1 cellular context compared by ENCODE assay signal in the genomic region with DNA sequence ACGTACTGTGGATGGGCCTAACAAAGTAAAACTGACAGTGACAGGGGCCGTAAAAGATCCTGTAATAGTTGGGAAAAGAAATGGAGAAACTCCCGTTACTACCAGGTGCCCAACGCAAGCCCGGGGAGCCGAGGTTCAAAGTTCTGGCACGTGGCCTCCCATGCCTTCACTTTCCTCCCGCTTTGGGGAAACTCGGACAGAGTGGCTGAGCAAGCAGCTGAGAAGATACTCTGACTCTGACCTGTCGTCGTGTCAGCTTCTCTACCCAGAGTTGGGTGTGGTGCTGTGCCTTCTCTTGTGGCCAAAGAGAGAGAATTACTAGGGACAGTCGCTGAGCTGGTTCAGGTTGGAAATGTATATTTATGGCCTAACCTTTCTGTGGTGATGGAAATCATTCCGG.
TF ChIP-seq lines count a peak whose summit lies in the region.

No MANE protein-coding gene starts in this region.

TF ChIP-seq in GM23338, 12 proteins besides CTCF, POLR2A, EP300 and RAD21:
- TF ChIP-seq, protein P1, sequence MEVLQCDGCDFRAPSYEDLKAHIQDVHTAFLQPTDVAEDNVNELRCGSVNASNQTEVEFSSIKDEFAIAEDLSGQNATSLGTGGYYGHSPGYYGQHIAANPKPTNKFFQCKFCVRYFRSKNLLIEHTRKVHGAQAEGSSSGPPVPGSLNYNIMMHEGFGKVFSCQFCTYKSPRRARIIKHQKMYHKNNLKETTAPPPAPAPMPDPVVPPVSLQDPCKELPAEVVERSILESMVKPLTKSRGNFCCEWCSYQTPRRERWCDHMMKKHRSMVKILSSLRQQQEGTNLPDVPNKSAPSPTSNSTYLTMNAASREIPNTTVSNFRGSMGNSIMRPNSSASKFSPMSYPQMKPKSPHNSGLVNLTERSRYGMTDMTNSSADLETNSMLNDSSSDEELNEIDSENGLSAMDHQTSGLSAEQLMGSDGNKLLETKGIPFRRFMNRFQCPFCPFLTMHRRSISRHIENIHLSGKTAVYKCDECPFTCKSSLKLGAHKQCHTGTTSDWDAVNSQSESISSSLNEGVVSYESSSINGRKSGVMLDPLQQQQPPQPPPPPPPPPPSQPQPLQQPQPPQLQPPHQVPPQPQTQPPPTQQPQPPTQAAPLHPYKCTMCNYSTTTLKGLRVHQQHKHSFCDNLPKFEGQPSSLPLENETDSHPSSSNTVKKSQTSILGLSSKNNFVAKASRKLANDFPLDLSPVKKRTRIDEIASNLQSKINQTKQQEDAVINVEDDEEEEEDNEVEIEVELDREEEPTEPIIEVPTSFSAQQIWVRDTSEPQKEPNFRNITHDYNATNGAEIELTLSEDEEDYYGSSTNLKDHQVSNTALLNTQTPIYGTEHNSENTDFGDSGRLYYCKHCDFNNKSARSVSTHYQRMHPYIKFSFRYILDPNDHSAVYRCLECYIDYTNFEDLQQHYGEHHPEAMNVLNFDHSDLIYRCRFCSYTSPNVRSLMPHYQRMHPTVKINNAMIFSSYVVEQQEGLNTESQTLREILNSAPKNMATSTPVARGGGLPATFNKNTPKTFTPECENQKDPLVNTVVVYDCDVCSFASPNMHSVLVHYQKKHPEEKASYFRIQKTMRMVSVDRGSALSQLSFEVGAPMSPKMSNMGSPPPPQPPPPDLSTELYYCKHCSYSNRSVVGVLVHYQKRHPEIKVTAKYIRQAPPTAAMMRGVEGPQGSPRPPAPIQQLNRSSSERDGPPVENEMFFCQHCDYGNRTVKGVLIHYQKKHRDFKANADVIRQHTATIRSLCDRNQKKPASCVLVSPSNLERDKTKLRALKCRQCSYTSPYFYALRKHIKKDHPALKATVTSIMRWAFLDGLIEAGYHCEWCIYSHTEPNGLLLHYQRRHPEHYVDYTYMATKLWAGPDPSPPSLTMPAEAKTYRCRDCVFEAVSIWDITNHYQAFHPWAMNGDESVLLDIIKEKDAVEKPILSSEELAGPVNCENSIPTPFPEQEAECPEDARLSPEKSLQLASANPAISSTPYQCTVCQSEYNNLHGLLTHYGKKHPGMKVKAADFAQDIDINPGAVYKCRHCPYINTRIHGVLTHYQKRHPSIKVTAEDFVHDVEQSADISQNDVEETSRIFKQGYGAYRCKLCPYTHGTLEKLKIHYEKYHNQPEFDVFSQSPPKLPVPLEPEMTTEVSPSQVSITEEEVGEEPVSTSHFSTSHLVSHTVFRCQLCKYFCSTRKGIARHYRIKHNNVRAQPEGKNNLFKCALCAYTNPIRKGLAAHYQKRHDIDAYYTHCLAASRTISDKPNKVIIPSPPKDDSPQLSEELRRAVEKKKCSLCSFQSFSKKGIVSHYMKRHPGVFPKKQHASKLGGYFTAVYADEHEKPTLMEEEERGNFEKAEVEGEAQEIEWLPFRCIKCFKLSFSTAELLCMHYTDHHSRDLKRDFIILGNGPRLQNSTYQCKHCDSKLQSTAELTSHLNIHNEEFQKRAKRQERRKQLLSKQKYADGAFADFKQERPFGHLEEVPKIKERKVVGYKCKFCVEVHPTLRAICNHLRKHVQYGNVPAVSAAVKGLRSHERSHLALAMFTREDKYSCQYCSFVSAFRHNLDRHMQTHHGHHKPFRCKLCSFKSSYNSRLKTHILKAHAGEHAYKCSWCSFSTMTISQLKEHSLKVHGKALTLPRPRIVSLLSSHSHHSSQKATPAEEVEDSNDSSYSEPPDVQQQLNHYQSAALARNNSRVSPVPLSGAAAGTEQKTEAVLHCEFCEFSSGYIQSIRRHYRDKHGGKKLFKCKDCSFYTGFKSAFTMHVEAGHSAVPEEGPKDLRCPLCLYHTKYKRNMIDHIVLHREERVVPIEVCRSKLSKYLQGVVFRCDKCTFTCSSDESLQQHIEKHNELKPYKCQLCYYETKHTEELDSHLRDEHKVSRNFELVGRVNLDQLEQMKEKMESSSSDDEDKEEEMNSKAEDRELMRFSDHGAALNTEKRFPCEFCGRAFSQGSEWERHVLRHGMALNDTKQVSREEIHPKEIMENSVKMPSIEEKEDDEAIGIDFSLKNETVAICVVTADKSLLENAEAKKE (CRISPR knock-in tag; IDR thresholded peaks at IDR 0.05) = no peak
- TF ChIP-seq ZNF114 (CRISPR knock-in tag; IDR thresholded peaks at IDR 0.05) (no peak), EZH2 (IDR thresholded peaks at IDR 0.05; ENCODE audit: low read depth, unreplicated experiment) (no peak), STAT1 (IDR thresholded peaks at IDR 0.05; ENCODE audit: unreplicated experiment) (no peak), POLR2AphosphoS5 (IDR thresholded peaks at IDR 0.05; ENCODE audit: low read depth) (no peak), ZNF331 (CRISPR knock-in tag; IDR thresholded peaks at IDR 0.05; ENCODE audit: low read depth) (no peak), NANOG (IDR thresholded peaks at IDR 0.05; ENCODE audit: borderline replicate concordance) (no peak), EZH2phosphoT487 (IDR thresholded peaks at IDR 0.05; ENCODE audit: unreplicated experiment) (no peak), CREB1 (CRISPR knock-in tag; IDR thresholded peaks at IDR 0.05; ENCODE audit: low read depth) (no peak), JUNB (IDR thresholded peaks at IDR 0.05; ENCODE audit: unreplicated experiment) (no peak)
- TF ChIP-seq, protein P2, sequence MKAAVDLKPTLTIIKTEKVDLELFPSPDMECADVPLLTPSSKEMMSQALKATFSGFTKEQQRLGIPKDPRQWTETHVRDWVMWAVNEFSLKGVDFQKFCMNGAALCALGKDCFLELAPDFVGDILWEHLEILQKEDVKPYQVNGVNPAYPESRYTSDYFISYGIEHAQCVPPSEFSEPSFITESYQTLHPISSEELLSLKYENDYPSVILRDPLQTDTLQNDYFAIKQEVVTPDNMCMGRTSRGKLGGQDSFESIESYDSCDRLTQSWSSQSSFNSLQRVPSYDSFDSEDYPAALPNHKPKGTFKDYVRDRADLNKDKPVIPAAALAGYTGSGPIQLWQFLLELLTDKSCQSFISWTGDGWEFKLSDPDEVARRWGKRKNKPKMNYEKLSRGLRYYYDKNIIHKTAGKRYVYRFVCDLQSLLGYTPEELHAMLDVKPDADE (IDR thresholded peaks at IDR 0.05) = no peak
- TF ChIP-seq, protein P3, sequence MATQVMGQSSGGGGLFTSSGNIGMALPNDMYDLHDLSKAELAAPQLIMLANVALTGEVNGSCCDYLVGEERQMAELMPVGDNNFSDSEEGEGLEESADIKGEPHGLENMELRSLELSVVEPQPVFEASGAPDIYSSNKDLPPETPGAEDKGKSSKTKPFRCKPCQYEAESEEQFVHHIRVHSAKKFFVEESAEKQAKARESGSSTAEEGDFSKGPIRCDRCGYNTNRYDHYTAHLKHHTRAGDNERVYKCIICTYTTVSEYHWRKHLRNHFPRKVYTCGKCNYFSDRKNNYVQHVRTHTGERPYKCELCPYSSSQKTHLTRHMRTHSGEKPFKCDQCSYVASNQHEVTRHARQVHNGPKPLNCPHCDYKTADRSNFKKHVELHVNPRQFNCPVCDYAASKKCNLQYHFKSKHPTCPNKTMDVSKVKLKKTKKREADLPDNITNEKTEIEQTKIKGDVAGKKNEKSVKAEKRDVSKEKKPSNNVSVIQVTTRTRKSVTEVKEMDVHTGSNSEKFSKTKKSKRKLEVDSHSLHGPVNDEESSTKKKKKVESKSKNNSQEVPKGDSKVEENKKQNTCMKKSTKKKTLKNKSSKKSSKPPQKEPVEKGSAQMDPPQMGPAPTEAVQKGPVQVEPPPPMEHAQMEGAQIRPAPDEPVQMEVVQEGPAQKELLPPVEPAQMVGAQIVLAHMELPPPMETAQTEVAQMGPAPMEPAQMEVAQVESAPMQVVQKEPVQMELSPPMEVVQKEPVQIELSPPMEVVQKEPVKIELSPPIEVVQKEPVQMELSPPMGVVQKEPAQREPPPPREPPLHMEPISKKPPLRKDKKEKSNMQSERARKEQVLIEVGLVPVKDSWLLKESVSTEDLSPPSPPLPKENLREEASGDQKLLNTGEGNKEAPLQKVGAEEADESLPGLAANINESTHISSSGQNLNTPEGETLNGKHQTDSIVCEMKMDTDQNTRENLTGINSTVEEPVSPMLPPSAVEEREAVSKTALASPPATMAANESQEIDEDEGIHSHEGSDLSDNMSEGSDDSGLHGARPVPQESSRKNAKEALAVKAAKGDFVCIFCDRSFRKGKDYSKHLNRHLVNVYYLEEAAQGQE (IDR thresholded peaks at IDR 0.05; ENCODE audit: unreplicated experiment) = no peak
